17 cellular contexts compared by ENCODE assay signal in the genomic region with DNA sequence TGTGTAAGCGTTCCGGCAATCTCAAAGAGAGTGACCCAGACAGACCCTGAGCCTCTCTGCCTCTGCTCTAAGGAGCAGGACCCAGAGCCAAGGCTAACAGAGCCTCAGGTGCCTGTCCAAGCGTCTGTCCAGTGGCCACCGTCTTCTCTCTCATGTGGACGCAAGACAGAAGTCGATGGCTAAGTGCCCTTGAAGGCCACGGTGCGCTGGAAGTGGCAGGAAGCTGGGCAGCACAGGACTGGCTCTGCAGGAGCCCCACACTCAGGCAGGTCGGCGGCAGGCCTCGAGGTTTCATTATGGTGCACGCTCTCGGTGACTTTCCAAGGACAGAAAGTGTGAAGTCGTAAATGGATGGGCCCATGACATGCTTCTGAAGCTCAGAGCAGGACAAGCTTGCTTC.
"Had no signal": no experiment of that assay in that cellular context is flagged by ENCODE, and none has a peak within 500 bp of the region (broad histone marks: within the 10 kb centered on the region; RNA-seq: fewer than 3 reads in every experiment).

No MANE protein-coding gene starts in this region.

- H3K9me3 ChIP-seq: esophagus squamous epithelium had no signal

- H3K4me2 ChIP-seq: hepatocyte had no signal

- H3K27me3 Mint-ChIP-seq: activated naive CD4-positive, alpha-beta T cell treated with anti-CD3 and anti-CD28 coated beads, Interleukin-2, amount 50 U/mL, for 24 hours had no signal

- FAIRE-seq: astrocyte, endothelial cell of umbilical vein, urothelium cell line had no signal

- H3K9me3 Mint-ChIP-seq: activated naive CD4-positive, alpha-beta T cell treated with anti-CD3 and anti-CD28 coated beads, Interleukin-2, amount 50 U/mL, for 24 hours had no signal

- H3K4me1 Mint-ChIP-seq: stimulated activated effector memory CD8-positive, alpha-beta T cell treated with anti-CD3 and anti-CD28 coated beads, Interleukin-12 subunit alpha, Interleukin-12 subunit beta, amount 100 ng/mL, for 72 hours had no signal

- H3K4me3 ChIP-seq: esophagus squamous epithelium, hepatocyte, lung had no signal

- H3K27ac Mint-ChIP-seq: stimulated activated effector memory CD8-positive, alpha-beta T cell treated with anti-CD3 and anti-CD28 coated beads, Interleukin-12 subunit alpha, Interleukin-12 subunit beta, amount 100 ng/mL, for 72 hours had no signal

- H3K4me3 Mint-ChIP-seq: activated naive CD4-positive, alpha-beta T cell treated with anti-CD3 and anti-CD28 coated beads, Interleukin-2, amount 50 U/mL, for 24 hours; nephron; stimulated activated effector memory CD8-positive, alpha-beta T cell treated with anti-CD3 and anti-CD28 coated beads, Interleukin-12 subunit alpha, Interleukin-12 subunit beta, amount 100 ng/mL, for 72 hours had no signal

- H3K27ac ChIP-seq: esophagus squamous epithelium, hepatocyte had no signal

- DNase-seq: activated CD4-positive, alpha-beta T cell treated with anti-CD3 and anti-CD28 coated beads, Interleukin-2, amount 50 U/mL, for 1 hour; activated CD8-positive, alpha-beta memory T cell treated with anti-CD3 and anti-CD28 coated beads, Interleukin-2, amount 50 U/mL, for 4 hours; activated effector memory CD4-positive, alpha-beta T cell treated with anti-CD3 and anti-CD28 coated beads, Interleukin-2, amount 50 U/mL, for 16 hours; activated T-cell treated with anti-CD3 and anti-CD28 coated beads, Interleukin-2, amount 50 U/mL, for 48 hours; dermis blood vessel endothelial cell; effector memory CD4-positive, alpha-beta T cell; esophagus squamous epithelium; occipital lobe; stimulated activated CD4-positive, alpha-beta T cell treated with anti-CD3 and anti-CD28 coated beads, Interleukin-4, amount 100 ng/mL, for 1 hour had no signal

- H2AFZ ChIP-seq: hepatocyte had no signal

- H3K27me3 ChIP-seq: esophagus squamous epithelium, hepatocyte had no signal
